In genomic region chr1:89841507-89841906, GRCh38 we compare ENCODE assay signal across 16 cellular contexts.
"Had no signal": no experiment of that assay in that cellular context is flagged by ENCODE, and none has a peak within 500 bp of the region (broad histone marks: within the 10 kb centered on the region; RNA-seq: fewer than 3 reads in every experiment).

No MANE protein-coding gene starts in this region.

- H3K9me3 Mint-ChIP-seq: activated CD4-positive, alpha-beta memory T cell treated with anti-CD3 and anti-CD28 coated beads for 36 hours; activated naive CD4-positive, alpha-beta T cell treated with anti-CD3 and anti-CD28 coated beads, Interleukin-2, amount 10 ng/mL, durations not matched to agents 7 days and 5 days; brain had no signal

- H3K27ac ChIP-seq: ovary had no signal

- ATAC-seq: left cardiac atrium had no signal

- H3K4me3 ChIP-seq: ovary had no signal

- H3K27ac Mint-ChIP-seq: activated naive CD4-positive, alpha-beta T cell treated with anti-CD3 and anti-CD28 coated beads, Interleukin-2, amount 10 ng/mL, durations not matched to agents 7 days and 5 days had no signal

- H3K27me3 ChIP-seq: ovary had no signal

- FAIRE-seq: urothelium cell line had no signal

- H3K4me3 Mint-ChIP-seq: activated CD4-positive, alpha-beta memory T cell treated with anti-CD3 and anti-CD28 coated beads for 36 hours; activated naive CD4-positive, alpha-beta T cell treated with anti-CD3 and anti-CD28 coated beads, Interleukin-2, amount 10 ng/mL, durations not matched to agents 7 days and 5 days had no signal

- H3K27me3 Mint-ChIP-seq: activated CD4-positive, alpha-beta memory T cell treated with anti-CD3 and anti-CD28 coated beads for 36 hours; brain had no signal

- H3K36me3 ChIP-seq: ovary had no signal

- H3K9me3 ChIP-seq: ovary had no signal

- DNase-seq: activated CD4-positive, alpha-beta memory T cell treated with anti-CD3 and anti-CD28 coated beads for 36 hours; activated CD4-positive, CD25-positive, alpha-beta regulatory T cell treated with anti-CD3 and anti-CD28 coated beads, Interleukin-2, amount 50 U/mL, for 72 hours; activated CD8-positive, alpha-beta memory T cell treated with anti-CD3 and anti-CD28 coated beads, Interleukin-2, amount 50 U/mL, for 4 hours; activated naive CD4-positive, alpha-beta T cell treated with anti-CD3 and anti-CD28 coated beads, Interleukin-2, amount 10 ng/mL, durations not matched to agents 7 days and 5 days; amniotic stem cell; cerebellar nuclear complex; dermis blood vessel endothelial cell; erythroblast; hypothalamus; left cardiac atrium; mesenchymal stem cell; ovary; stimulated activated CD4-positive, alpha-beta T cell treated with anti-CD3 and anti-CD28 coated beads, Interleukin-4, amount 100 ng/mL, for 4 hours; SW 1271 had no signal
